1 cellular context compared by ENCODE assay signal in genomic region chr3:44338010-44338827, GRCh38.
TF ChIP-seq lines count a peak whose summit lies in the region.

Gene TCAIM, plus strand, starts transcription at chr3:44338766. Its CDS starts 16,017 bp downstream, at chr3:44354783.

TF ChIP-seq in HepG2, 621 proteins besides CTCF, POLR2A, EP300 and RAD21 (continued from another document and continues in another):
- TF ChIP-seq, protein P1, sequence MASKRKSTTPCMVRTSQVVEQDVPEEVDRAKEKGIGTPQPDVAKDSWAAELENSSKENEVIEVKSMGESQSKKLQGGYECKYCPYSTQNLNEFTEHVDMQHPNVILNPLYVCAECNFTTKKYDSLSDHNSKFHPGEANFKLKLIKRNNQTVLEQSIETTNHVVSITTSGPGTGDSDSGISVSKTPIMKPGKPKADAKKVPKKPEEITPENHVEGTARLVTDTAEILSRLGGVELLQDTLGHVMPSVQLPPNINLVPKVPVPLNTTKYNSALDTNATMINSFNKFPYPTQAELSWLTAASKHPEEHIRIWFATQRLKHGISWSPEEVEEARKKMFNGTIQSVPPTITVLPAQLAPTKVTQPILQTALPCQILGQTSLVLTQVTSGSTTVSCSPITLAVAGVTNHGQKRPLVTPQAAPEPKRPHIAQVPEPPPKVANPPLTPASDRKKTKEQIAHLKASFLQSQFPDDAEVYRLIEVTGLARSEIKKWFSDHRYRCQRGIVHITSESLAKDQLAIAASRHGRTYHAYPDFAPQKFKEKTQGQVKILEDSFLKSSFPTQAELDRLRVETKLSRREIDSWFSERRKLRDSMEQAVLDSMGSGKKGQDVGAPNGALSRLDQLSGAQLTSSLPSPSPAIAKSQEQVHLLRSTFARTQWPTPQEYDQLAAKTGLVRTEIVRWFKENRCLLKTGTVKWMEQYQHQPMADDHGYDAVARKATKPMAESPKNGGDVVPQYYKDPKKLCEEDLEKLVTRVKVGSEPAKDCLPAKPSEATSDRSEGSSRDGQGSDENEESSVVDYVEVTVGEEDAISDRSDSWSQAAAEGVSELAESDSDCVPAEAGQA (IDR thresholded peaks at IDR 0.05; ENCODE audit: low read depth): no peak
- TF ChIP-seq, protein P1 (CRISPR knock-in tag; IDR thresholded peaks at IDR 0.05; ENCODE audit: borderline replicate concordance): peak; percentile 93; the same call in 1 of the 2 replicates
- TF ChIP-seq USF2 (IDR thresholded peaks at IDR 0.05; ENCODE audit: low read depth, low read length): no peak
- peak; percentile 62 for TF ChIP-seq USF2 (CRISPR knock-in tag; IDR thresholded peaks at IDR 0.05; ENCODE audit: borderline replicate concordance)
- TF ChIP-seq CEBPB (IDR thresholded peaks at IDR 0.05; ENCODE audit: borderline replicate concordance, low read depth, low read length): no peak
- peak; percentile 54 for TF ChIP-seq SP2 (CRISPR knock-in tag; IDR thresholded peaks at IDR 0.05)
- TF ChIP-seq, protein P2, sequence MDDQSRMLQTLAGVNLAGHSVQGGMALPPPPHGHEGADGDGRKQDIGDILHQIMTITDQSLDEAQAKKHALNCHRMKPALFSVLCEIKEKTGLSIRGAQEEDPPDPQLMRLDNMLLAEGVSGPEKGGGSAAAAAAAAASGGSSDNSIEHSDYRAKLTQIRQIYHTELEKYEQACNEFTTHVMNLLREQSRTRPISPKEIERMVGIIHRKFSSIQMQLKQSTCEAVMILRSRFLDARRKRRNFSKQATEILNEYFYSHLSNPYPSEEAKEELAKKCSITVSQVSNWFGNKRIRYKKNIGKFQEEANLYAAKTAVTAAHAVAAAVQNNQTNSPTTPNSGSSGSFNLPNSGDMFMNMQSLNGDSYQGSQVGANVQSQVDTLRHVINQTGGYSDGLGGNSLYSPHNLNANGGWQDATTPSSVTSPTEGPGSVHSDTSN (CRISPR knock-in tag; IDR thresholded peaks at IDR 0.05; ENCODE audit: borderline replicate concordance): no peak; the same call in 1 of the 2 replicates
- TF ChIP-seq, protein P3, sequence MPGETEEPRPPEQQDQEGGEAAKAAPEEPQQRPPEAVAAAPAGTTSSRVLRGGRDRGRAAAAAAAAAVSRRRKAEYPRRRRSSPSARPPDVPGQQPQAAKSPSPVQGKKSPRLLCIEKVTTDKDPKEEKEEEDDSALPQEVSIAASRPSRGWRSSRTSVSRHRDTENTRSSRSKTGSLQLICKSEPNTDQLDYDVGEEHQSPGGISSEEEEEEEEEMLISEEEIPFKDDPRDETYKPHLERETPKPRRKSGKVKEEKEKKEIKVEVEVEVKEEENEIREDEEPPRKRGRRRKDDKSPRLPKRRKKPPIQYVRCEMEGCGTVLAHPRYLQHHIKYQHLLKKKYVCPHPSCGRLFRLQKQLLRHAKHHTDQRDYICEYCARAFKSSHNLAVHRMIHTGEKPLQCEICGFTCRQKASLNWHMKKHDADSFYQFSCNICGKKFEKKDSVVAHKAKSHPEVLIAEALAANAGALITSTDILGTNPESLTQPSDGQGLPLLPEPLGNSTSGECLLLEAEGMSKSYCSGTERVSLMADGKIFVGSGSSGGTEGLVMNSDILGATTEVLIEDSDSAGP (CRISPR knock-in tag; IDR thresholded peaks at IDR 0.05; ENCODE audit: borderline replicate concordance): peak; percentile 97
- peak; percentile 6; the same call in 1 of the 2 replicates for TF ChIP-seq MNT (IDR thresholded peaks at IDR 0.05)
- TF ChIP-seq KDM1A (CRISPR knock-in tag; IDR thresholded peaks at IDR 0.05): 0 out of 2 replicates have a peak, but pooled peaks have one; percentile 5
- TF ChIP-seq ZBTB39 (CRISPR knock-in tag; IDR thresholded peaks at IDR 0.05): peak; percentile 97
- peak; percentile 29; the same call in 1 of the 2 replicates for TF ChIP-seq RARA (CRISPR knock-in tag; IDR thresholded peaks at IDR 0.05)
- TF ChIP-seq KLF15 (CRISPR knock-in tag; IDR thresholded peaks at IDR 0.05; ENCODE audit: borderline replicate concordance): peak; percentile 89; the same call in 1 of the 2 replicates
- no peak for TF ChIP-seq FIP1L1 (IDR thresholded peaks at IDR 0.05; ENCODE audit: borderline replicate concordance, insufficient read depth, low read depth, low read length)
- TF ChIP-seq, protein P4, sequence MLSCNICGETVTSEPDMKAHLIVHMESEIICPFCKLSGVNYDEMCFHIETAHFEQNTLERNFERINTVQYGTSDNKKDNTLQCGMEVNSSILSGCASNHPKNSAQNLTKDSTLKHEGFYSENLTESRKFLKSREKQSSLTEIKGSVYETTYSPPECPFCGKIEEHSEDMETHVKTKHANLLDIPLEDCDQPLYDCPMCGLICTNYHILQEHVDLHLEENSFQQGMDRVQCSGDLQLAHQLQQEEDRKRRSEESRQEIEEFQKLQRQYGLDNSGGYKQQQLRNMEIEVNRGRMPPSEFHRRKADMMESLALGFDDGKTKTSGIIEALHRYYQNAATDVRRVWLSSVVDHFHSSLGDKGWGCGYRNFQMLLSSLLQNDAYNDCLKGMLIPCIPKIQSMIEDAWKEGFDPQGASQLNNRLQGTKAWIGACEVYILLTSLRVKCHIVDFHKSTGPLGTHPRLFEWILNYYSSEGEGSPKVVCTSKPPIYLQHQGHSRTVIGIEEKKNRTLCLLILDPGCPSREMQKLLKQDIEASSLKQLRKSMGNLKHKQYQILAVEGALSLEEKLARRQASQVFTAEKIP (CRISPR knock-in tag; IDR thresholded peaks at IDR 0.05; ENCODE audit: borderline replicate concordance): no peak
- TF ChIP-seq ZNF562 (CRISPR knock-in tag; IDR thresholded peaks at IDR 0.05; ENCODE audit: borderline replicate concordance): peak; percentile 90; the same call in 1 of the 2 replicates
- no peak for TF ChIP-seq HHEX (CRISPR knock-in tag; IDR thresholded peaks at IDR 0.05)
- peak; percentile 99 for TF ChIP-seq ZNF598 (CRISPR knock-in tag; IDR thresholded peaks at IDR 0.05; ENCODE audit: borderline replicate concordance)
- TF ChIP-seq ZNF224 (CRISPR knock-in tag; IDR thresholded peaks at IDR 0.05): peak; percentile 98; the same call in 1 of the 2 replicates
- peak; percentile 80 for TF ChIP-seq ZBTB7A (CRISPR knock-in tag; IDR thresholded peaks at IDR 0.05)
- TF ChIP-seq NR2F1 (CRISPR knock-in tag; IDR thresholded peaks at IDR 0.05): no peak
- no peak for TF ChIP-seq YY1 (IDR thresholded peaks at IDR 0.05; ENCODE audit: insufficient read depth, insufficient replicate concordance, low read depth, low read length)
- peak; percentile 86; the same call in 1 of the 2 replicates for TF ChIP-seq HIC2 (CRISPR knock-in tag; IDR thresholded peaks at IDR 0.05; ENCODE audit: low read depth)
- TF ChIP-seq POLR2AphosphoS2 (IDR thresholded peaks at IDR 0.05; ENCODE audit: low read depth, low read length): no peak
- TF ChIP-seq TCF7L2 (IDR thresholded peaks at IDR 0.05; ENCODE audit: low read depth, low read length): no peak
- TF ChIP-seq KDM6A (CRISPR knock-in tag; IDR thresholded peaks at IDR 0.05; ENCODE audit: low read depth): no peak; the same call in 1 of the 2 replicates
- peak; percentile 34; the same call in 1 of the 2 replicates for TF ChIP-seq KLF11 (CRISPR knock-in tag; IDR thresholded peaks at IDR 0.05)
- TF ChIP-seq POGZ (CRISPR knock-in tag; IDR thresholded peaks at IDR 0.05): peak; percentile 93
- no peak for TF ChIP-seq SETDB1 (CRISPR knock-in tag; IDR thresholded peaks at IDR 0.05; ENCODE audit: borderline replicate concordance)
- TF ChIP-seq ZNF580 (CRISPR knock-in tag; IDR thresholded peaks at IDR 0.05; ENCODE audit: borderline replicate concordance, low read depth): peak; percentile 94; the same call in 1 of the 2 replicates
- peak; percentile 90 for TF ChIP-seq ZNF678 (CRISPR knock-in tag; IDR thresholded peaks at IDR 0.05)
- peak; percentile 96 for TF ChIP-seq CREB1 (IDR thresholded peaks at IDR 0.05)
- peak; percentile 93 for TF ChIP-seq CREB1 (CRISPR knock-in tag; IDR thresholded peaks at IDR 0.05)
- TF ChIP-seq PHF5A (CRISPR knock-in tag; IDR thresholded peaks at IDR 0.05; ENCODE audit: low read depth, unreplicated experiment): peak; percentile 87
- TF ChIP-seq ZNF850 (CRISPR knock-in tag; conservative IDR thresholded peaks at IDR 0.05): peak; percentile 96
- 0 out of 2 replicates have a peak, but pooled peaks have one; percentile 56 for TF ChIP-seq MAZ (IDR thresholded peaks at IDR 0.05; ENCODE audit: borderline replicate concordance, low read depth, low read length)
- TF ChIP-seq MAZ (CRISPR knock-in tag; IDR thresholded peaks at IDR 0.05; ENCODE audit: low read depth): peak; percentile 99
- no peak for TF ChIP-seq SCMH1 (CRISPR knock-in tag; IDR thresholded peaks at IDR 0.05; ENCODE audit: borderline replicate concordance)
- TF ChIP-seq ZNF12 (CRISPR knock-in tag; IDR thresholded peaks at IDR 0.05): peak; percentile 44; the same call in 1 of the 2 replicates
- TF ChIP-seq MXD1 (CRISPR knock-in tag; IDR thresholded peaks at IDR 0.05): peak; percentile 99
- TF ChIP-seq GZF1 (CRISPR knock-in tag; IDR thresholded peaks at IDR 0.05): peak; percentile 82
- peak; percentile 33; the same call in 1 of the 2 replicates for TF ChIP-seq RBAK (CRISPR knock-in tag; IDR thresholded peaks at IDR 0.05)
- peak; percentile 85 for TF ChIP-seq ZSCAN20 (CRISPR knock-in tag; IDR thresholded peaks at IDR 0.05; ENCODE audit: borderline replicate concordance)
